38 cellular contexts compared by ENCODE assay signal in the genomic region with DNA sequence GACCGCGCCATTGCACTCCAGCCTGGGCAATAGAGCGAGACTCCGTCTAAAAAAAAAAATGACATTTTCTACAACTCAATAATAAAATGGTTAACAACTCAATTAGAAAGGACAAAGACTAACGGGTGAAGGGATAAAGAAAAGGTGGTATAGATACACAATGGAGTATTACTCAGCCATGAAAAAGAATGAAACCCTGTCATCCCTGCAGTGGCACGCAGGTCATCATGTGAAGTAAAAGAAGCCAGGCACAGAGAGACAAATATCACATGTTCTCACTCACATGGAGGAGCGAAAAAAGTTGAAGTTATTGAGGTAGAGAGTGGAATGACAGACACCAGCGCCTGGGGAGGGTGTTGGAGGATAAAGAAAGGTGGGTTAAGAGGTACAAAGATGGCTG. TPM values are rescaled to one million over a fixed set of nuclear protein-coding genes. Genes with fewer than 3 reads are reported as not detected.
"Had no signal": no experiment of that assay in that cellular context is flagged by ENCODE, and none has a peak within 500 bp of the region (broad histone marks: within the 10 kb centered on the region; RNA-seq: fewer than 3 reads in every experiment).

No MANE protein-coding gene starts in this region.

- H3K9me3 ChIP-seq: MG63 had no signal

- H3K4me3 ChIP-seq: MG63 had no signal

- H3K27me3 ChIP-seq: MG63 had no signal

- DNase-seq: Karpas-422, Kasumi-1, MG63, MM.1S, MV-4-11, NCI-H1048, NCI-H1092, NCI-H1092 treated with DMSO at 0.1 percent for 48 hours, NCI-H1105, NCI-H1105 treated with DMSO at 0.1 percent for 48 hours, NCI-H1417, NCI-H1417 treated with DMSO at 0.1 percent for 48 hours, NCI-H1436, NCI-H1436 treated with DMSO at 0.1 percent for 48 hours, NCI-H146, NCI-H1694, NCI-H1694 treated with DMSO at 0.1 percent for 48 hours, NCI-H187, NCI-H187 treated with DMSO at 0.1 percent for 48 hours, NCI-H1930, NCI-H2029, NCI-H2029 treated with DMSO at 0.1 percent for 48 hours, NCI-H2081, NCI-H2081 treated with DMSO at 0.1 percent for 48 hours, NCI-H2107, NCI-H2171, NCI-H2171 treated with DMSO at 0.1 percent for 48 hours, NCI-H2227 treated with DMSO at 0.1 percent for 48 hours, NCI-H226, NCI-H345, NCI-H446, NCI-H446 treated with DMSO at 0.1 percent for 48 hours, NCI-H510A, NCI-H510A treated with DMSO at 0.1 percent for 48 hours, NCI-H524, NCI-H524 treated with DMSO at 0.1 percent for 48 hours had no signal

- H3K36me3 ChIP-seq: MG63 had no signal

RNA-seq across cellular contexts. Expression of a gene that starts 39.0 kb away (rescaled TPM):
- total RNA-seq: LHCN-M2, NCI-H460 had no signal
